Comparison of ENCODE assay signal across 21 cellular contexts in the genomic region with DNA sequence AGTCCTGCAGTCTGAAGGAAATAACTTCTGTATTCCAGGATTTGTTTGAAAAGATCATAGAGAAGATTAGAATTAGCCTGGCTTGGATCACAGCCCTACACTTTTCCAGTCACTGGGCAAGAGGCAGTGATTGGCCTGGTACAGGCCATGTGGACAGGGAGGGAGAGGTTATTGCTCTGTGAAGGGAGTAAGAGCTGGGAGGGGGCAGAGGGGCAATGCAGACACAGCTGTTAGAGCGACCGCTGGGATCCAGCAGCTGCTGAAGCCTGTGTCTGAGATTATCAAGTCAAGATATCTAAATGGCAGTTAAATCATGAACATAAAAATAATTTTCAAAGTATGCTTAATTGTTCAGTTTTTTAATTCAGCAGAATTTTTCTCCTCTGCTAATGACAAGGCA.
DNase-seq lines count a peak whose midpoint lies in the region; ATAC-seq and TF ChIP-seq lines count a peak whose summit lies in the region.
"Had no signal": no experiment of that assay in that cellular context is flagged by ENCODE, and none has a peak within 500 bp of the region (broad histone marks: within the 10 kb centered on the region; RNA-seq: fewer than 3 reads in every experiment).

No MANE protein-coding gene starts in this region.

- H3K27ac ChIP-seq in IMR-90 (ENCODE audit: insufficient read depth, low read length): no peak overlapping the region
- peak overlapping the region; percentile 62 for H3K27ac ChIP-seq in SK-N-MC
- no peak overlapping the region for H3K27ac ChIP-seq in naive thymus-derived CD4-positive, alpha-beta T cell (ENCODE audit: low read depth, low read length)
- H3K27ac ChIP-seq: HL-60 had no signal

- H4K20me1 ChIP-seq in IMR-90 (ENCODE audit: insufficient read depth, low read length): no peaks in the 10 kb centered on the region

- H2AFZ ChIP-seq in IMR-90 (replicated peaks; ENCODE audit: low read length, poor library complexity): no peak overlapping the region

- DNase-seq in IMR-90 (no peak), SK-N-MC (ENCODE audit: low read depth, low spot score) (no peak), glutamatergic neuron (peak; percentile 57), skeletal muscle cell (ENCODE audit: low read depth) (peak; percentile 20), NCI-H2029 treated with DMSO at 0.1 percent for 48 hours (lab: John Stamatoyannopoulos, UW) (no peak)
- DNase-seq in naive thymus-derived CD4-positive, alpha-beta T cell: no peak
- no peak for DNase-seq in naive thymus-derived CD8-positive, alpha-beta T cell
- DNase-seq: activated CD4-positive, alpha-beta T cell treated with anti-CD3 and anti-CD28 coated beads, Interleukin-2, amount 10 ng/mL, durations not matched to agents 24 days and 14 days; activated CD8-positive, alpha-beta memory T cell treated with anti-CD3 and anti-CD28 coated beads, Interleukin-2, amount 50 U/mL, for 4 hours; activated effector memory CD4-positive, alpha-beta T cell treated with anti-CD3 and anti-CD28 coated beads, Interleukin-2, amount 50 U/mL, for 16 hours; amygdala; effector memory CD4-positive, alpha-beta T cell; hypothalamus; kidney glomerular epithelial cell; NCI-H187 treated with DMSO at 0.1 percent for 48 hours; NCI-H510A treated with DMSO at 0.1 percent for 48 hours; OCI-M1; sigmoid colon; stimulated activated CD4-positive, alpha-beta T cell treated with anti-CD3 and anti-CD28 coated beads, Interleukin-2, amount 100 ng/mL, for 48 hours had no signal

- H2AK5ac ChIP-seq in IMR-90 (ENCODE audit: low read depth, low read length): no peak overlapping the region

- H3K4me3 Mint-ChIP-seq in glutamatergic neuron (ENCODE audit: unreplicated experiment): no peak overlapping the region
- H3K4me3 Mint-ChIP-seq in naive thymus-derived CD4-positive, alpha-beta T cell: no peak overlapping the region
- H3K4me3 Mint-ChIP-seq in naive thymus-derived CD8-positive, alpha-beta T cell: no peak overlapping the region
- H3K4me3 Mint-ChIP-seq: activated CD4-positive, alpha-beta T cell treated with anti-CD3 and anti-CD28 coated beads, Interleukin-2, amount 10 ng/mL, durations not matched to agents 24 days and 14 days had no signal

- H3K4me1 Mint-ChIP-seq in glutamatergic neuron (ENCODE audit: low read depth, unreplicated experiment): peaks cover 29% of the 10 kb centered on the region
- H3K4me1 Mint-ChIP-seq in naive thymus-derived CD4-positive, alpha-beta T cell: peaks cover 0 to 18% (median 9%) of the 10 kb centered on the region in 7 donors
- H3K4me1 Mint-ChIP-seq in naive thymus-derived CD8-positive, alpha-beta T cell: peaks cover 0 to 5% (median 0%) of the 10 kb centered on the region in 4 donors
- H3K4me1 Mint-ChIP-seq: activated CD4-positive, alpha-beta T cell treated with anti-CD3 and anti-CD28 coated beads, Interleukin-2, amount 10 ng/mL, durations not matched to agents 24 days and 14 days had no signal

- no peak overlapping the region for H2BK20ac ChIP-seq in IMR-90 (ENCODE audit: low read depth, low read length)

- H4K8ac ChIP-seq in IMR-90 (ENCODE audit: low read depth in 2 of 2, low read length in 2 of 2): no peak overlapping the region

- H2BK120ac ChIP-seq in IMR-90 (ENCODE audit: low read depth, low read length): no peak overlapping the region

- H3K27ac Mint-ChIP-seq in glutamatergic neuron (ENCODE audit: unreplicated experiment): peak overlapping the region; percentile 74
- H3K27ac Mint-ChIP-seq in naive thymus-derived CD4-positive, alpha-beta T cell: peak overlapping the region in 2 of 9 donors; percentile 10 to 47
- H3K27ac Mint-ChIP-seq in naive thymus-derived CD8-positive, alpha-beta T cell: peak overlapping the region in 1 of 10 donors; percentile 21
- H3K27ac Mint-ChIP-seq: activated CD4-positive, alpha-beta T cell treated with anti-CD3 and anti-CD28 coated beads, Interleukin-2, amount 10 ng/mL, durations not matched to agents 24 days and 14 days had no signal

- peak; percentile 40; the same call in 1 of the 2 replicates for ATAC-seq in IMR-90 (ENCODE audit: low read depth)
- ATAC-seq in naive thymus-derived CD4-positive, alpha-beta T cell: no peak
- ATAC-seq in naive thymus-derived CD8-positive, alpha-beta T cell: no peak
- ATAC-seq: HCT116 had no signal

- TF ChIP-seq RAD21 in IMR-90 (IDR thresholded peaks at IDR 0.05; ENCODE audit: low read length): no peak

- H3K36me3 ChIP-seq in IMR-90 (ENCODE audit: control insufficient read depth, insufficient read depth, low read length) (no peaks in the 10 kb centered on the region), SK-N-MC (ENCODE audit: insufficient read depth, low read length) (peaks cover 39% of the 10 kb centered on the region)
- H3K36me3 ChIP-seq in naive thymus-derived CD4-positive, alpha-beta T cell (ENCODE audit: control insufficient read depth in 2 of 3, insufficient read depth in 3 of 3, low read length in 3 of 3): no peaks in the 10 kb centered on the region
- H3K36me3 ChIP-seq: sigmoid colon had no signal

- H3K23ac ChIP-seq in IMR-90 (ENCODE audit: low read depth, low read length): no peak overlapping the region

- H4K91ac ChIP-seq in IMR-90 (ENCODE audit: insufficient read depth, low read depth, low read length): no peak overlapping the region

- no peak overlapping the region for H4K5ac ChIP-seq in IMR-90 (ENCODE audit: low read depth, low read length)

- no peaks in the 10 kb centered on the region for H3K79me1 ChIP-seq in IMR-90 (ENCODE audit: low read depth in 1 of 2, low read length in 2 of 2)

- TF ChIP-seq POLR2A in IMR-90 (IDR thresholded peaks at IDR 0.05; ENCODE audit: low read depth, low read length): no peak

- H3K9me3 Mint-ChIP-seq in glutamatergic neuron (ENCODE audit: unreplicated experiment): peaks cover 14% of the 10 kb centered on the region
- H3K9me3 Mint-ChIP-seq in naive thymus-derived CD4-positive, alpha-beta T cell: peaks cover 0 to 12% (median 0%) of the 10 kb centered on the region in 11 donors
- H3K9me3 Mint-ChIP-seq in naive thymus-derived CD8-positive, alpha-beta T cell: peaks cover 0 to 4% (median 0%) of the 10 kb centered on the region in 9 donors

- H3K9me3 ChIP-seq in IMR-90 (ENCODE audit: control insufficient read depth, insufficient read depth, low read length): no peaks in the 10 kb centered on the region
- 0 out of 2 replicates have a peak, but pooled peaks cover 10% of the 10 kb centered on the region for H3K9me3 ChIP-seq in SK-N-MC (ENCODE audit: low read depth, low read length)
- no peaks in the 10 kb centered on the region for H3K9me3 ChIP-seq in naive thymus-derived CD4-positive, alpha-beta T cell (ENCODE audit: control insufficient read depth in 2 of 3, low read length in 3 of 3)
- H3K9me3 ChIP-seq: sigmoid colon had no signal

- no peaks in the 10 kb centered on the region for H3K9me1 ChIP-seq in IMR-90 (ENCODE audit: insufficient read depth, low read length)

- no TSS peak for BruUV-seq in IMR-90 (replicated peaks; lab: Mats Ljungman, UMichigan)

- H2BK5ac ChIP-seq in IMR-90 (ENCODE audit: low read depth, low read length, poor library complexity, severe bottlenecking): no peak overlapping the region

- H3K27me3 Mint-ChIP-seq in glutamatergic neuron (ENCODE audit: unreplicated experiment): peaks cover 7% of the 10 kb centered on the region
- peaks cover 0 to 3% (median 0%) of the 10 kb centered on the region in 5 donors for H3K27me3 Mint-ChIP-seq in naive thymus-derived CD4-positive, alpha-beta T cell
- peaks cover 0 to 1% (median 0%) of the 10 kb centered on the region in 5 donors for H3K27me3 Mint-ChIP-seq in naive thymus-derived CD8-positive, alpha-beta T cell

- CTCF ChIA-PET in IMR-90 (lab: Yijun Ruan, JAX): no interaction called here
- CTCF ChIA-PET in naive thymus-derived CD4-positive, alpha-beta T cell (lab: Charles Lee): no interaction called here

- POLR2A ChIA-PET in IMR-90 (lab: Charles Lee; ENCODE audit: unreplicated experiment): no interaction called here
- POLR2A ChIA-PET in naive thymus-derived CD4-positive, alpha-beta T cell (lab: Charles Lee): no interaction called here
- POLR2A ChIA-PET in naive thymus-derived CD8-positive, alpha-beta T cell (lab: Charles Lee): no interaction called here

- no peaks in the 10 kb centered on the region for H3K27me3 ChIP-seq in IMR-90 (ENCODE audit: control insufficient read depth, insufficient read depth, low read length)
- H3K27me3 ChIP-seq in naive thymus-derived CD4-positive, alpha-beta T cell (ENCODE audit: control insufficient read depth in 2 of 2, insufficient read depth in 2 of 2, low read length in 2 of 2): no peaks in the 10 kb centered on the region
- H3K27me3 ChIP-seq: sigmoid colon had no signal

- H3K36me3 Mint-ChIP-seq in glutamatergic neuron (ENCODE audit: unreplicated experiment): peaks cover 39% of the 10 kb centered on the region
- peaks cover 0 to 10% (median 0%) of the 10 kb centered on the region in 5 donors for H3K36me3 Mint-ChIP-seq in naive thymus-derived CD4-positive, alpha-beta T cell
- H3K36me3 Mint-ChIP-seq in naive thymus-derived CD8-positive, alpha-beta T cell: peaks cover 0 to 4% (median 0%) of the 10 kb centered on the region in 3 donors

- no CpG with 5 or more reads among the region's 2 CpGs for WGBS in IMR-90 (ENCODE audit: extremely low coverage in 2 of 2, insufficient read length in 1 of 2), 2 experiments

- no peak overlapping the region for H3K56ac ChIP-seq in IMR-90 (ENCODE audit: extremely low read depth, insufficient read depth, low read length)

- TF ChIP-seq CTCF in IMR-90 (conservative IDR thresholded peaks at IDR 0.05; ENCODE audit: low read depth, low read length): no peak
- TF ChIP-seq CTCF in glutamatergic neuron (IDR thresholded peaks at IDR 0.05; ENCODE audit: partially characterized antibody, unreplicated experiment): no peak

- H2AK9ac ChIP-seq in IMR-90 (replicated peaks; ENCODE audit: low read depth, low read length, poor library complexity): no peak overlapping the region

- H2BK15ac ChIP-seq in IMR-90 (ENCODE audit: low read depth, low read length): no peak overlapping the region

- no peak overlapping the region for H3K9ac ChIP-seq in IMR-90 (ENCODE audit: low read depth, low read length)
- H3K9ac ChIP-seq in SK-N-MC (ENCODE audit: insufficient read length): no peak overlapping the region

- in situ Hi-C loops in IMR-90 (cut with MboI; ENCODE audit: low sequenced_read_pairs): no loop called here

- no peak overlapping the region for H3K14ac ChIP-seq in IMR-90 (replicated peaks; ENCODE audit: low read depth, low read length)

- no peak overlapping the region for H3K18ac ChIP-seq in IMR-90 (ENCODE audit: low read depth, low read length)

- H3K4me2 ChIP-seq in IMR-90 (ENCODE audit: low read depth, low read length): no peak overlapping the region

- dilution Hi-C loops in IMR-90 (cut with HindIII; ENCODE audit: low sequenced_read_pairs, unreplicated experiment): no loop called here

- H3K4me1 ChIP-seq in IMR-90 (ENCODE audit: control insufficient read depth, insufficient read depth, low read length): no peaks in the 10 kb centered on the region
- H3K4me1 ChIP-seq in naive thymus-derived CD4-positive, alpha-beta T cell (ENCODE audit: control insufficient read depth in 2 of 2, insufficient read depth in 2 of 2, low read length in 2 of 2): no peaks in the 10 kb centered on the region

- intact Hi-C loops in IMR-90 (cut with micrococcal nuclease): no loop called here
- intact Hi-C loops in naive thymus-derived CD4-positive, alpha-beta T cell (cut with micrococcal nuclease): no loop called here

- no peak overlapping the region for H3K4me3 ChIP-seq in IMR-90 (ENCODE audit: insufficient read depth, low read depth, low read length)
- no peak overlapping the region for H3K4me3 ChIP-seq in SK-N-MC
- H3K4me3 ChIP-seq in skeletal muscle cell (ENCODE audit: low read depth, low read length): no peak overlapping the region
- no peak overlapping the region for H3K4me3 ChIP-seq in naive thymus-derived CD4-positive, alpha-beta T cell (ENCODE audit: low read length)
- H3K4me3 ChIP-seq: sigmoid colon had no signal

- H3K4ac ChIP-seq in IMR-90 (ENCODE audit: low read depth, low read length): no peak overlapping the region

Comparison
In these comparisons a context has a peak if more than half of its experiments do, and no peak if none do; other contexts are left out.
1. DNase-seq: peak in glutamatergic neuron (single experiment) and skeletal muscle cell (single experiment); none in IMR-90 (single experiment), SK-N-MC (single experiment), naive thymus-derived CD4-positive, alpha-beta T cell (0 of 9), NCI-H2029 treated with DMSO at 0.1 percent for 48 hours (single experiment) and naive thymus-derived CD8-positive, alpha-beta T cell (0 of 10).